In the genomic region with DNA sequence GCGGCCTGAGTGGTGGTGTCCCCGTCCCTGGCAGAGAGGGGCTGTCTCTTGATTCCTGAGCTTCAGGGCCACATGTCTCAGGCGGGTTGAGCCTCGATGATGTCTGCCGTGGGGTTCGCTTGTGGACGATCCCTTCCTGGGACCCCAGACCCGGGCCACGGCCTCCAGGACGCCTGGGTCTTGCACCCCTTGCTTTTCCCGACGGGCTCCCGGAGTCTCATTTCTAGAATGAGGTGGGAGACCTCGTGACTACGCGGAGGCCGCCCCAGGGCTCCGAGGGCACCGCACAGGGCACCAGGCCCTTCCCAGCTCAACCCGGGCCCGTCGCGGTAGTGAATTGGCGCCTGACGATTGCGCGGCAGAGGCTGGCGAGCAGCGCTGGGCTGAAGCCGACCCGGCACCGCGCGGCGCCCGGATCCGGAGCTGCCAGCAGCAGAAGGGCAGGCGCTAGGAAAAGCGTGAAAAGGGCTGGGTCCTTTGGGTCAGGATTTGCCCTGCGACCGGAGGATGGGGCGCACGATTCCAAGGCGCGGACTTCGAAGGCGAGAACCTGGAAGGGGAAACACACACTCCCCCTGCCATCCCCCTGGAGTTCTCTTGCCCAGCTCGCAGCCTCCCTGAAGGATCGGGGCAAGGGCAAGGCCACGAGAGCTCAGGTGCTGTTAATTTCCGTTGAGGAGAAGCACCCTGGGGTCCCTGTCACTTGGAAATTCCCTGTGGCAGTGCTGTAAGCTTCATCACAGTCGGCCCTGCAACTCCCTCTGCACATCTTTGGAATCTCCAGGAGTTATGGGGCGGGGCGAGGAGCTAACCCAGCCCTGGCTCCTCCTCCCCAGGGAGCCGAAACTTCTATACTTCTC, we compare ENCODE assay signal across 17 cellular contexts. TPM values are rescaled to one million over a fixed set of nuclear protein-coding genes. Genes with fewer than 3 reads are reported as not detected.
A peak's percentile ranks its signal among the peaks of the same experiment; 100 is the strongest.
DNase-seq lines count a peak whose midpoint lies in the region; ATAC-seq, FAIRE-seq and TF ChIP-seq lines count a peak whose summit lies in the region.
"Had no signal": no experiment of that assay in that cellular context is flagged by ENCODE, and none has a peak within 500 bp of the region (broad histone marks: within the 10 kb centered on the region; RNA-seq: fewer than 3 reads in every experiment).

No MANE protein-coding gene starts in this region.

- H3K9me3 ChIP-seq in keratinocyte (ENCODE audit: control insufficient read depth, low read depth, low read length) (no peaks in the 10 kb centered on the region), suprapubic skin (peaks cover 5% of the 10 kb centered on the region)
- H3K9me3 ChIP-seq: MG63, neutrophil had no signal

- CTCF ChIA-PET in activated naive CD4-positive, alpha-beta T cell treated with anti-CD3 and anti-CD28 coated beads for 36 hours (lab: Charles Lee): interaction anchor here (0.6 to 5.8 kb wide), 6 partner anchors 14 to 105 kb away, joined by 3 to 45 read pairs (median 4); no protein-coding TSS in a partner anchor

- H3K4me1 ChIP-seq in keratinocyte (ENCODE audit: control insufficient read depth, extremely low read depth, insufficient read depth, low read length) (peaks cover 8% of the 10 kb centered on the region), suprapubic skin (peaks cover 17% of the 10 kb centered on the region)

- peak overlapping the region; percentile 35 for H3K4me2 ChIP-seq in keratinocyte (ENCODE audit: control insufficient read depth, extremely low read depth, insufficient read depth, low read depth, low read length)

- dilution Hi-C loops in keratinocyte (cut with MboI; ENCODE audit: extremely low pct_ligation_motif_present, low sequenced_read_pairs): no loop called here

- H3K27me3 ChIP-seq in keratinocyte (ENCODE audit: control insufficient read depth, extremely low read depth, insufficient read depth, low read length) (peaks cover 93% of the 10 kb centered on the region), suprapubic skin (peaks cover 100% of the 10 kb centered on the region)

- H3K27ac ChIP-seq in keratinocyte (ENCODE audit: control insufficient read depth, insufficient read depth, low read length) (no peak overlapping the region), suprapubic skin (no peak overlapping the region)
- H3K27ac ChIP-seq: neutrophil, skin epidermis had no signal

- WGBS in suprapubic skin: 1% methylated on average over 12 of the region's 55 CpGs

- no peak overlapping the region for H3K27ac Mint-ChIP-seq in activated naive CD4-positive, alpha-beta T cell treated with anti-CD3 and anti-CD28 coated beads for 36 hours
- H3K27ac Mint-ChIP-seq: activated CD4-positive, alpha-beta memory T cell treated with anti-CD3 and anti-CD28 coated beads for 36 hours; stimulated activated naive CD8-positive, alpha-beta T cell treated with anti-CD3 and anti-CD28 coated beads, Interleukin-15, amount 100 ng/mL, for 72 hours had no signal

- peak overlapping the region in 1 of 3 experiments; percentile 27 for H3K4me3 ChIP-seq in keratinocyte (ENCODE audit: control insufficient read depth in 2 of 3, extremely low read depth in 1 of 3, insufficient read depth in 2 of 3, low read depth in 1 of 3, low read length in 3 of 3)
- peak overlapping the region; percentile 6 for H3K4me3 ChIP-seq in suprapubic skin
- H3K4me3 ChIP-seq: MG63, skin epidermis had no signal

- peak; percentile 25 for DNase-seq in activated naive CD4-positive, alpha-beta T cell treated with anti-CD3 and anti-CD28 coated beads for 36 hours
- DNase-seq in activated naive CD4-positive, alpha-beta T cell (lab: John Stamatoyannopoulos, UW): no peak
- DNase-seq in keratinocyte (ENCODE audit: low read depth, low spot score): no peak
- DNase-seq in suprapubic skin (ENCODE audit: low spot score in 2 of 2): no peak
- no peak for DNase-seq in H4 (ENCODE audit: low spot score)
- DNase-seq: activated CD4-positive, alpha-beta memory T cell treated with anti-CD3 and anti-CD28 coated beads for 36 hours; activated effector memory CD4-positive, alpha-beta T cell treated with Interleukin-2 at 50 U/mL for 16 hours; MG63; NCI-H2107; NK-92 treated with Interleukin-12 subunit alpha and Interleukin-12 subunit beta, amount 100 ng/mL, for 24 hours; SHP77; stimulated activated naive CD8-positive, alpha-beta T cell treated with anti-CD3 and anti-CD28 coated beads, Interleukin-15, amount 100 ng/mL, for 72 hours had no signal

- intact Hi-C loops in activated naive CD4-positive, alpha-beta T cell treated with anti-CD3 and anti-CD28 coated beads for 36 hours (cut with micrococcal nuclease): no loop called here

- peaks cover 70% of the 10 kb centered on the region for H3K27me3 Mint-ChIP-seq in activated naive CD4-positive, alpha-beta T cell treated with anti-CD3 and anti-CD28 coated beads for 36 hours (ENCODE audit: low read depth)

- no peaks in the 10 kb centered on the region for H3K79me2 ChIP-seq in keratinocyte (ENCODE audit: control insufficient read depth, insufficient read depth, low read length)

- H3K9me3 Mint-ChIP-seq in activated naive CD4-positive, alpha-beta T cell treated with anti-CD3 and anti-CD28 coated beads for 36 hours: no peaks in the 10 kb centered on the region
- H3K9me3 Mint-ChIP-seq: activated CD4-positive, alpha-beta memory T cell treated with anti-CD3 and anti-CD28 coated beads for 36 hours; stimulated activated naive CD8-positive, alpha-beta T cell treated with anti-CD3 and anti-CD28 coated beads, Interleukin-15, amount 100 ng/mL, for 72 hours had no signal

- peak overlapping the region; percentile 1 for H2AFZ ChIP-seq in keratinocyte (ENCODE audit: control insufficient read depth, low read length)

- H3K36me3 ChIP-seq in keratinocyte (ENCODE audit: control insufficient read depth in 2 of 2, extremely low read depth in 1 of 2, insufficient read depth in 2 of 2, low read length in 2 of 2) (no peaks in the 10 kb centered on the region), suprapubic skin (no peaks in the 10 kb centered on the region)
- H3K36me3 ChIP-seq: MG63, neutrophil had no signal

- no peak overlapping the region for H3K9ac ChIP-seq in keratinocyte (ENCODE audit: control insufficient read depth, extremely low read depth, insufficient read depth, low read length)

- no peak for TF ChIP-seq POLR2A in suprapubic skin (IDR thresholded peaks at IDR 0.05)

- no peaks in the 10 kb centered on the region for H3K36me3 Mint-ChIP-seq in activated naive CD4-positive, alpha-beta T cell treated with anti-CD3 and anti-CD28 coated beads for 36 hours (ENCODE audit: low read depth)
- H3K36me3 Mint-ChIP-seq: activated CD4-positive, alpha-beta memory T cell treated with anti-CD3 and anti-CD28 coated beads for 36 hours had no signal

- no peak for TF ChIP-seq CTCF in keratinocyte (optimal IDR thresholded peaks at IDR 0.05 in 1 of 3, IDR thresholded peaks at IDR 0.05 in 1 of 3, conservative IDR thresholded peaks at IDR 0.05 in 1 of 3; ENCODE audit: extremely low read depth in 1 of 3, insufficient read depth in 2 of 3, low read length in 3 of 3)
- no peak for TF ChIP-seq CTCF in suprapubic skin (IDR thresholded peaks at IDR 0.05)

- no peaks in the 10 kb centered on the region for H3K9me1 ChIP-seq in keratinocyte (ENCODE audit: control insufficient read depth, extremely low read depth, insufficient read depth, low read length)

- no peak for TF ChIP-seq EP300 in suprapubic skin (IDR thresholded peaks at IDR 0.05)

- ATAC-seq in SK-N-SH treated with all-trans-retinoic acid at 6 μM for 48 hours: peak; percentile 41
- no peak for ATAC-seq in HG02678 (IDR thresholded peaks at IDR 0.05; ENCODE audit: unreplicated experiment)
- no peak for ATAC-seq in HG02852 (IDR thresholded peaks at IDR 0.05; ENCODE audit: unreplicated experiment)
- ATAC-seq: stimulated activated naive CD8-positive, alpha-beta T cell treated with anti-CD3 and anti-CD28 coated beads, Interleukin-15, amount 100 ng/mL, for 72 hours had no signal

- FAIRE-seq in keratinocyte (lab: Jason Lieb, UNC): no peak

- H3K4me1 Mint-ChIP-seq in activated naive CD4-positive, alpha-beta T cell treated with anti-CD3 and anti-CD28 coated beads for 36 hours (ENCODE audit: low read depth): peaks cover 8% of the 10 kb centered on the region

- peaks cover 2% of the 10 kb centered on the region for H4K20me1 ChIP-seq in keratinocyte (ENCODE audit: control insufficient read depth, extremely low read depth, insufficient read depth, low read length)

- peak overlapping the region; percentile 10 for H3K4me3 Mint-ChIP-seq in activated naive CD4-positive, alpha-beta T cell treated with anti-CD3 and anti-CD28 coated beads for 36 hours
- H3K4me3 Mint-ChIP-seq: activated CD4-positive, alpha-beta memory T cell treated with anti-CD3 and anti-CD28 coated beads for 36 hours had no signal

TF ChIP-seq in SK-N-SH treated with all-trans-retinoic acid at 6 μM for 48 hours, 23 proteins besides CTCF, POLR2A, EP300 and RAD21 (continues in another document):
- TF ChIP-seq BACH2 (CRISPR knock-in tag; IDR thresholded peaks at IDR 0.05; ENCODE audit: borderline replicate concordance) (no peak), CSDC2 (CRISPR knock-in tag; IDR thresholded peaks at IDR 0.05) (no peak), ZC3H10 (CRISPR knock-in tag; IDR thresholded peaks at IDR 0.05) (no peak), RARB (CRISPR knock-in tag; IDR thresholded peaks at IDR 0.05) (no peak)
- TF ChIP-seq, protein P1, sequence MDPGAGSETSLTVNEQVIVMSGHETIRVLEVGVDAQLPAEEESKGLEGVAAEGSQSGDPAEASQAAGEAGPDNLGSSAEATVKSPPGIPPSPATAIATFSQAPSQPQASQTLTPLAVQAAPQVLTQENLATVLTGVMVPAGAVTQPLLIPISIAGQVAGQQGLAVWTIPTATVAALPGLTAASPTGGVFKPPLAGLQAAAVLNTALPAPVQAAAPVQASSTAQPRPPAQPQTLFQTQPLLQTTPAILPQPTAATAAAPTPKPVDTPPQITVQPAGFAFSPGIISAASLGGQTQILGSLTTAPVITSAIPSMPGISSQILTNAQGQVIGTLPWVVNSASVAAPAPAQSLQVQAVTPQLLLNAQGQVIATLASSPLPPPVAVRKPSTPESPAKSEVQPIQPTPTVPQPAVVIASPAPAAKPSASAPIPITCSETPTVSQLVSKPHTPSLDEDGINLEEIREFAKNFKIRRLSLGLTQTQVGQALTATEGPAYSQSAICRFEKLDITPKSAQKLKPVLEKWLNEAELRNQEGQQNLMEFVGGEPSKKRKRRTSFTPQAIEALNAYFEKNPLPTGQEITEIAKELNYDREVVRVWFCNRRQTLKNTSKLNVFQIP (CRISPR knock-in tag; IDR thresholded peaks at IDR 0.05; ENCODE audit: borderline replicate concordance, low read depth): no peak

RNA-seq across cellular contexts. Expression of a gene that starts 15.5 kb away (rescaled TPM):
- not detected for total RNA-seq in activated naive CD4-positive, alpha-beta T cell treated with anti-CD3 and anti-CD28 coated beads for 36 hours
- not detected in 3 replicates for polyA plus RNA-seq in keratinocyte
- polyA plus RNA-seq in keratinocyte (2011; ENCODE audit: low read depth): not detected
- polyA plus RNA-seq in keratinocyte (2011; cell fraction: cytosol; rRNA removed): not detected in 2 replicates
- polyA plus RNA-seq in keratinocyte (2011; cell fraction: nucleus; rRNA removed): not detected in 2 replicates
- polyA plus RNA-seq in keratinocyte (2012; ENCODE audit: low replicate concordance): not detected in 2 replicates
- polyA minus RNA-seq in keratinocyte: not detected in 3 replicates
- polyA minus RNA-seq in keratinocyte (2011; cell fraction: cytosol; rRNA and poly(A)+ RNA removed): not detected
- not detected in 2 replicates for polyA minus RNA-seq in keratinocyte (2011; cell fraction: nucleus; rRNA and poly(A)+ RNA removed)
- total RNA-seq in suprapubic skin: not detected
- not detected in 2 replicates for total RNA-seq in H4 (2014; rRNA removed; shearing (Covaris generic))
- total RNA-seq: activated CD4-positive, alpha-beta memory T cell treated with anti-CD3 and anti-CD28 coated beads for 36 hours had no signal
